In genomic region chr2:213152065-213152794, GRCh38 we compare ENCODE assay signal across 7 cellular contexts. TPM values are rescaled to one million over a fixed set of nuclear protein-coding genes. Genes with fewer than 3 reads are reported as not detected.
DNase-seq lines count a peak whose midpoint lies in the region; ATAC-seq, FAIRE-seq and TF ChIP-seq lines count a peak whose summit lies in the region.

No MANE protein-coding gene starts in this region.

- H2AFZ ChIP-seq in SK-N-SH (ENCODE audit: low read depth): peak overlapping the region; percentile 92; the same call in 1 of the 2 replicates

- TF ChIP-seq CTCF in SK-N-SH (IDR thresholded peaks at IDR 0.05): peak; percentile 49

- WGBS in SK-N-SH (ENCODE audit: low lambda C conversion rate): 2% methylated on average over 20 of the region's 39 CpGs

- H4K20me1 ChIP-seq in SK-N-SH (ENCODE audit: insufficient read depth): no peaks in the 10 kb centered on the region

- POLR2A ChIA-PET in SK-N-SH (lab: Yijun Ruan, JAX): no interaction called here

- TF ChIP-seq RAD21 in SK-N-SH (IDR thresholded peaks at IDR 0.05; ENCODE audit: low read length): peak; percentile 43

- CTCF ChIA-PET in SK-N-SH (lab: Yijun Ruan, JAX): interaction anchor here (0.7 to 5.2 kb wide), 8 partner anchors 10 to 468 kb away, joined by 3 to 73 read pairs (median 4); no protein-coding TSS in a partner anchor

- DNase-seq in G401 (ENCODE audit: low spot score) (peak; percentile 51), HT-29 (ENCODE audit: low spot score) (peak; percentile 68), SK-N-SH (peak; percentile 72)
- DNase-seq in stimulated activated CD4-positive, alpha-beta T cell treated with anti-CD3 and anti-CD28 coated beads, Interleukin-2, amount 100 ng/mL, for 48 hours: peak; percentile 2 to 3

- TF ChIP-seq EP300 in SK-N-SH (IDR thresholded peaks at IDR 0.05; ENCODE audit: borderline replicate concordance in 1 of 2, low read depth in 1 of 2, low read length in 1 of 2): 0 out of 4 replicates have a peak, but pooled peaks of 1 of the 2 experiments have one; percentile 11

- peak; percentile 21 for ATAC-seq in GM21367 (IDR thresholded peaks at IDR 0.05; ENCODE audit: unreplicated experiment)

- peak overlapping the region; percentile 71 to 85 for H3K4me3 ChIP-seq in SK-N-SH (ENCODE audit: low read depth in 2 of 2, low read length in 1 of 2)

- H3K79me2 ChIP-seq in SK-N-SH (ENCODE audit: insufficient read depth): no peaks in the 10 kb centered on the region; the same call in 1 of the 2 replicates

- peak overlapping the region; percentile 83 for H3K9ac ChIP-seq in SK-N-SH

- no peaks in the 10 kb centered on the region for H3K27me3 ChIP-seq in SK-N-SH (ENCODE audit: insufficient read depth)
- no peaks in the 10 kb centered on the region for H3K27me3 ChIP-seq in layer of hippocampus (ENCODE audit: control insufficient read depth, insufficient read depth, low read length)

- H3K27ac ChIP-seq in SK-N-SH (ENCODE audit: low read depth in 2 of 2, low read length in 1 of 2): peak overlapping the region; percentile 76 to 90
- peak overlapping the region; percentile 82 for H3K27ac ChIP-seq in layer of hippocampus (ENCODE audit: low read depth, low read length)

- peaks cover 16% of the 10 kb centered on the region for H3F3A ChIP-seq in SK-N-SH (replicated peaks; ENCODE audit: insufficient read depth)

- H3K9me2 ChIP-seq in SK-N-SH: no peaks in the 10 kb centered on the region

- H3K4me1 ChIP-seq in SK-N-SH (ENCODE audit: control insufficient read depth in 1 of 2, insufficient read depth in 2 of 2, low read depth in 1 of 2, low read length in 1 of 2): peaks cover 4 to 5% of the 10 kb centered on the region in 2 experiments

- FAIRE-seq in colon (lab: Jason Lieb, UNC): peak; percentile 10

- no peaks in the 10 kb centered on the region for H3K9me3 ChIP-seq in SK-N-SH

- H3K36me3 ChIP-seq in SK-N-SH (replicated peaks in 1 of 2; ENCODE audit: control insufficient read depth in 1 of 2, insufficient read depth in 2 of 2, low read length in 1 of 2): no peaks in the 10 kb centered on the region

- peak overlapping the region; percentile 86 for H3K4me2 ChIP-seq in SK-N-SH

- in situ Hi-C loops in G401 (cut with HindIII; ENCODE audit: low sequenced_read_pairs): no loop called here

TF ChIP-seq in SK-N-SH, 30 proteins besides CTCF, POLR2A, EP300 and RAD21:
- no peak for TF ChIP-seq MEF2A (IDR thresholded peaks at IDR 0.05; ENCODE audit: borderline replicate concordance, low read depth)
- TF ChIP-seq, protein P1, sequence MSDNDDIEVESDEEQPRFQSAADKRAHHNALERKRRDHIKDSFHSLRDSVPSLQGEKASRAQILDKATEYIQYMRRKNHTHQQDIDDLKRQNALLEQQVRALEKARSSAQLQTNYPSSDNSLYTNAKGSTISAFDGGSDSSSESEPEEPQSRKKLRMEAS (IDR thresholded peaks at IDR 0.05; ENCODE audit: low read depth): peak; percentile 2; the same call in 1 of the 2 replicates
- 0 out of 2 replicates have a peak, but pooled peaks have one; percentile 12 for TF ChIP-seq POLR2AphosphoS5 (IDR thresholded peaks at IDR 0.05; ENCODE audit: low read depth, low read length)
- no peak for TF ChIP-seq GABPA (IDR thresholded peaks at IDR 0.05; ENCODE audit: low read depth)
- TF ChIP-seq RCOR1 (IDR thresholded peaks at IDR 0.05; ENCODE audit: low read length): no peak
- peak; percentile 76 for TF ChIP-seq MXI1 (IDR thresholded peaks at IDR 0.05; ENCODE audit: low read depth, low read length)
- TF ChIP-seq SMC3 (IDR thresholded peaks at IDR 0.05; ENCODE audit: low read depth, low read length): peak; percentile 22
- peak; percentile 68 for TF ChIP-seq YY1 (IDR thresholded peaks at IDR 0.05; ENCODE audit: low read depth)

RNA-seq across cellular contexts. Expression of gene IKZF2, which starts 0.8 kb away (rescaled TPM):
- 0.80 TPM in 1 of 2 replicates, not detected in the other for total RNA-seq in G401 (2014; rRNA removed; shearing (Covaris generic))
- total RNA-seq in HT-29 (2014; rRNA removed; shearing (Covaris generic)): 6.8 and 7.5 TPM in 2 replicates
- polyA plus RNA-seq in SK-N-SH (2012; rRNA removed): 1.3 and 1.4 TPM in 2 replicates
- 0.94 and 1.2 TPM in 2 replicates for polyA plus RNA-seq in SK-N-SH (2012; cell fraction: cytosol; rRNA removed)
- 2.6 and 4.3 TPM in 2 replicates for polyA plus RNA-seq in SK-N-SH (2012; cell fraction: nucleus; rRNA removed)

Comparison
In these comparisons a context has a peak if more than half of its experiments do, and no peak if none do; other contexts are left out.
1. Peak in every context shown above with its lines: DNase-seq, ATAC-seq, H3K4me3 ChIP-seq and H3K27ac ChIP-seq.
2. DNase-seq: peak in every context shown above with its lines; median percentile 72 in SK-N-SH; 68 in HT-29; 51 in G401; 2 in stimulated activated CD4-positive, alpha-beta T cell treated with anti-CD3 and anti-CD28 coated beads, Interleukin-2, amount 100 ng/mL, for 48 hours.